Comparison of ENCODE assay signal across 24 cellular contexts in the genomic region with DNA sequence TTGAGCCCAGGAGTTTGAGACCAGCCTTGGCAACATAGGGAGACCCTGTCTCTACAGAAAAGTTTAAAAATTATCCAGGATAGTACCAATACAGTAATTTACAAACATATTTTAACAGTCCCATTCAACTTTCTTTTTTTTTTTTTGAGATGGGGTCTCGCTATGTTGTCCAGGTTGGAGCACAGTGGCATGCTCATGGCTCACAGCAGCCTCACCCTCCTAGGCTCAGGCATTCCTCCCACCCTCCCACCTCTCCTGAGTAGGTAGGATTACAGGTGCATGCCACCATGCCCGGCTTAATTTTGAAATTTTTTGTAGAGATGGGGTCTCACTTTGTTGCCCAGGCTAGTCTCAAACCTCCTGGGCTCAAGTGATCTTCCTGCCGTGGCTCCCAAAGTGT. TPM values are rescaled to one million over a fixed set of nuclear protein-coding genes. Genes with fewer than 3 reads are reported as not detected.
"Had no signal": no experiment of that assay in that cellular context is flagged by ENCODE, and none has a peak within 500 bp of the region (broad histone marks: within the 10 kb centered on the region; RNA-seq: fewer than 3 reads in every experiment).

No MANE protein-coding gene starts in this region.

- H3K9me3 Mint-ChIP-seq: endodermal cell; mesothelial cell of epicardium; naive thymus-derived CD4-positive, alpha-beta T cell had no signal

- H3K4me3 Mint-ChIP-seq: endodermal cell; mesothelial cell of epicardium; naive thymus-derived CD4-positive, alpha-beta T cell had no signal

- H3K9me3 ChIP-seq: esophagus squamous epithelium, gastrocnemius medialis, left lung, lower lobe of right lung had no signal

- H3K27me3 Mint-ChIP-seq: naive thymus-derived CD4-positive, alpha-beta T cell had no signal

- H3K27ac Mint-ChIP-seq: mesothelial cell of epicardium had no signal

- H3K4me1 Mint-ChIP-seq: endodermal cell, mesothelial cell of epicardium had no signal

- ATAC-seq: esophagus mucosa; gastrocnemius medialis; left cardiac atrium; left lung; left ventricle myocardium superior; lower lobe of right lung; naive thymus-derived CD4-positive, alpha-beta T cell had no signal

- H3K4me3 ChIP-seq: coronary artery, dorsolateral prefrontal cortex, esophagus squamous epithelium, gastrocnemius medialis, hepatocyte, left lung, lower lobe of right lung had no signal

- H3K27ac ChIP-seq: coronary artery, epithelial cell of prostate, esophagus squamous epithelium, gastrocnemius medialis, hepatocyte, left lung, lower lobe of right lung had no signal

- H3K27me3 ChIP-seq: dorsolateral prefrontal cortex, esophagus squamous epithelium, gastrocnemius medialis, hepatocyte, left lung had no signal

- H3K4me1 ChIP-seq: esophagus squamous epithelium, left lung, lower lobe of right lung had no signal

- DNase-seq: dermis blood vessel endothelial cell; dorsolateral prefrontal cortex; effector CD4-positive, alpha-beta T cell; effector memory CD4-positive, alpha-beta T cell; endodermal cell; erythroblast; esophagus squamous epithelium; foreskin fibroblast; foreskin melanocyte; gastrocnemius medialis; glutamatergic neuron; head of caudate nucleus; hypothalamus; left cardiac atrium; left lung; left ventricle myocardium superior; lower lobe of right lung; mesenchymal stem cell; naive thymus-derived CD4-positive, alpha-beta T cell had no signal

RNA-seq across cellular contexts. Expression of a gene that starts 12.5 kb away (rescaled TPM):
- polyA plus RNA-seq: naive thymus-derived CD4-positive, alpha-beta T cell had no signal
